8 cellular contexts compared by ENCODE assay signal in the genomic region with DNA sequence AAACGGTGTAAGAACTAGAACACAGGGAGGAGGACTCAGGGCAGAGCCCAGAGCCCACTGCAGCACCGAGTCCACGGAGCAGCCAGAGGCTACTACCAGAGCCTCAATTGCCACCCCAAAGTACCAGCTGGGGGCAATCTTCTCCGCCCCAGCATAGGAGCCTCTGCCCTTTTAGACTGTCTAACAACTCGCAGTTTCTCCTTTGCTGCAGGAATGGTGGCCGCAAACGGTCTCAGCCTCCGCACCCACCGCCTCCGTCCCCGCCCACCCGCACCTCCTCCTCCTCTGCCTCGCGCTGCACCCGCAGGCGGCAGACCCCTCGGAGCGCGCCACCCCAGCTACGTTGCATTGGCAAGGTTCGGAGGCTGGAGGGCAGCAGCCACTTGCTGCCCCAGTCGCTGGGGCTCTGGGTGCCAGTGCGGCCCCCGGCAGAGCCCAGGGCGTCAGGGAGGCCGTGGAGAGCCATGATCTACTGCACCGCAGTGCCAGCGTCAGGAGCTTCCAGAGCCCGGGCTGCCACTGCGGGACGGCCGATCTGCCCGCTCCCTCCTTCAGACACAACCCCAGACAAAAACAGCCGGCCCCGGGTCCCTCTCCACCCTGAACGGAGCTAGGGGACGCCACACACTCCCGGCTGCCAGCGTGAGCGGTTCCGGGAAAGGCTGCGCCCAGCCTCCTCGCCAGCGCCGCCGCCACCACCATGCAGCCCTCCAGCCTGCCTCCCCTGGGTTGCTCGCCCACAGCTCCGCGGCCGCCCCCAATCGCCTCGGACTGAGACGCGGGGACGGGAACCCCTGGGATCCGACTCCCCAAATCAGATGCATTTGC. TPM values are rescaled to one million over a fixed set of nuclear protein-coding genes. Genes with fewer than 3 reads are reported as not detected.
DNase-seq lines count a peak whose midpoint lies in the region; ATAC-seq, FAIRE-seq and TF ChIP-seq lines count a peak whose summit lies in the region.
"Had no signal": no experiment of that assay in that cellular context is flagged by ENCODE, and none has a peak within 500 bp of the region (broad histone marks: within the 10 kb centered on the region; RNA-seq: fewer than 3 reads in every experiment).

No MANE protein-coding gene starts in this region.

- H3K9me3 Mint-ChIP-seq in activated CD4-positive, alpha-beta memory T cell treated with anti-CD3 and anti-CD28 coated beads for 36 hours, result no peaks in the 10 kb centered on the region
- H3K9me3 Mint-ChIP-seq in natural killer cell, result no peaks in the 10 kb centered on the region

- peak overlapping the region; percentile 44 to 65 for H3K4me3 ChIP-seq in esophagus (ENCODE audit: low read depth in 1 of 2, low read length in 2 of 2)

- peaks cover 29% of the 10 kb centered on the region for H3K4me1 Mint-ChIP-seq in activated CD4-positive, alpha-beta memory T cell treated with anti-CD3 and anti-CD28 coated beads for 36 hours (ENCODE audit: low read depth)
- peaks cover 9 to 21% of the 10 kb centered on the region in 2 donors for H3K4me1 Mint-ChIP-seq in natural killer cell

- H3K36me3 Mint-ChIP-seq in activated CD4-positive, alpha-beta memory T cell treated with anti-CD3 and anti-CD28 coated beads for 36 hours, result no peaks in the 10 kb centered on the region
- peaks cover 6% of the 10 kb centered on the region for H3K36me3 Mint-ChIP-seq in natural killer cell

- no peak for TF ChIP-seq POLR2A in H54 (IDR thresholded peaks at IDR 0.05; ENCODE audit: low read depth, low read length)

- H3K4me1 ChIP-seq in esophagus (ENCODE audit: control insufficient read depth in 2 of 2, insufficient read depth in 2 of 2, low read length in 1 of 2), result peaks cover 0 to 8% of the 10 kb centered on the region in 2 donors

- H3K27me3 ChIP-seq in esophagus (ENCODE audit: control insufficient read depth in 1 of 2, insufficient read depth in 2 of 2, low read length in 2 of 2), result no peaks in the 10 kb centered on the region

- peaks cover 43% of the 10 kb centered on the region for H3K27me3 Mint-ChIP-seq in activated CD4-positive, alpha-beta memory T cell treated with anti-CD3 and anti-CD28 coated beads for 36 hours
- peaks cover 37 to 66% of the 10 kb centered on the region in 2 donors for H3K27me3 Mint-ChIP-seq in natural killer cell (ENCODE audit: low read depth in 2 of 2)

- H3K27ac Mint-ChIP-seq in activated CD4-positive, alpha-beta memory T cell treated with anti-CD3 and anti-CD28 coated beads for 36 hours, result no peak overlapping the region
- no peak overlapping the region for H3K27ac Mint-ChIP-seq in natural killer cell

- intact Hi-C loops in activated CD4-positive, alpha-beta memory T cell treated with anti-CD3 and anti-CD28 coated beads for 36 hours (cut with micrococcal nuclease), result loop anchor here (5.0 kb wide), 2 partner anchors 157 to 773 kb away; no protein-coding TSS in a partner anchor
- intact Hi-C loops in natural killer cell (cut with micrococcal nuclease), result loop anchor here (10.0 kb wide), 1 partner anchor 195 kb away; a partner anchor contains a TSS

- CTCF ChIA-PET in activated CD4-positive, alpha-beta memory T cell treated with anti-CD3 and anti-CD28 coated beads for 36 hours (lab: Charles Lee), result interaction anchor here (1.4 kb wide), 1 partner anchor 156 kb away, joined by 4 read pairs; no protein-coding TSS in a partner anchor

- peak; percentile 61 for ATAC-seq in GM18517 (IDR thresholded peaks at IDR 0.05; ENCODE audit: unreplicated experiment)
- peak; percentile 37 for ATAC-seq in HG03159 (IDR thresholded peaks at IDR 0.05; ENCODE audit: unreplicated experiment)
- ATAC-seq in natural killer cell, result peak in 2 of 3 donors; percentile 28 to 45

- 1 to 2% methylated on average over 51 to 56 of the region's 56 CpGs for WGBS in esophagus, 2 donors

- no peaks in the 10 kb centered on the region for H3K36me3 ChIP-seq in esophagus (ENCODE audit: control insufficient read depth in 2 of 2, insufficient read depth in 2 of 2, low read length in 1 of 2)

- peak overlapping the region; percentile 62 for H3K4me3 Mint-ChIP-seq in activated CD4-positive, alpha-beta memory T cell treated with anti-CD3 and anti-CD28 coated beads for 36 hours
- peak overlapping the region; percentile 19 for H3K4me3 Mint-ChIP-seq in natural killer cell

- peak overlapping the region; percentile 28 to 52 for H3K27ac ChIP-seq in esophagus (ENCODE audit: low read depth in 2 of 2, low read length in 1 of 2)
- H3K27ac ChIP-seq: VCaP had no signal

- POLR2A ChIA-PET in activated CD4-positive, alpha-beta memory T cell treated with anti-CD3 and anti-CD28 coated beads for 36 hours (lab: Charles Lee), result no interaction called here

- FAIRE-seq in H54 (lab: Jason Lieb, UNC), result no peak

- H3K9me3 ChIP-seq in esophagus (ENCODE audit: control insufficient read depth in 2 of 2, insufficient read depth in 1 of 2, low read depth in 1 of 2, low read length in 1 of 2), result no peaks in the 10 kb centered on the region

- DNase-seq in activated CD4-positive, alpha-beta memory T cell treated with anti-CD3 and anti-CD28 coated beads for 36 hours, result peak; percentile 31
- DNase-seq in natural killer cell (no peak), superior temporal gyrus (ENCODE audit: extremely low spot score) (no peak), H54 (ENCODE audit: insufficient read length, low spot score) (no peak)

- no peak for TF ChIP-seq CTCF in natural killer cell (IDR thresholded peaks at IDR 0.05)

RNA-seq across cellular contexts. Expression of a gene that starts 1.8 kb away (rescaled TPM):
- not detected for total RNA-seq in activated CD4-positive, alpha-beta memory T cell treated with anti-CD3 and anti-CD28 coated beads for 36 hours
- polyA plus RNA-seq in esophagus, result under 1 TPM; 0.04 to 0.29 TPM
- not detected for total RNA-seq in natural killer cell
